In genomic region chr7:38932509-38933168, GRCh38 we compare ENCODE assay signal across 1 cellular context.
TF ChIP-seq lines count a peak whose summit lies in the region.

No MANE protein-coding gene starts in this region.

TF ChIP-seq in K562, 482 proteins besides CTCF, POLR2A, EP300 and RAD21 (continues in another document):
- no peak for TF ChIP-seq TFAP4 (CRISPR knock-in tag; IDR thresholded peaks at IDR 0.05; ENCODE audit: borderline replicate concordance)
- no peak for TF ChIP-seq BRF1 (IDR thresholded peaks at IDR 0.05; ENCODE audit: borderline replicate concordance, extremely low read depth, insufficient read length)
- TF ChIP-seq SMAD3 (CRISPR knock-in tag; conservative IDR thresholded peaks at IDR 0.05): no peak
- TF ChIP-seq FOXJ2 (tag; IDR thresholded peaks at IDR 0.05): no peak
- TF ChIP-seq EP400 (IDR thresholded peaks at IDR 0.05): no peak
- TF ChIP-seq ZNF551 (CRISPR knock-in tag; IDR thresholded peaks at IDR 0.05): no peak
- no peak for TF ChIP-seq ELK1 (CRISPR knock-in tag; IDR thresholded peaks at IDR 0.05)
- no peak for TF ChIP-seq MAX (CRISPR knock-in tag; IDR thresholded peaks at IDR 0.05)
- TF ChIP-seq CREB3 (tag; conservative IDR thresholded peaks at IDR 0.05; ENCODE audit: low read depth): no peak
- no peak for TF ChIP-seq GTF2A2 (tag; IDR thresholded peaks at IDR 0.05)
- no peak for TF ChIP-seq L3MBTL2 (IDR thresholded peaks at IDR 0.05)
- no peak for TF ChIP-seq POU5F1 (IDR thresholded peaks at IDR 0.05; ENCODE audit: borderline replicate concordance, low read depth, low read length, partially characterized antibody)
- no peak for TF ChIP-seq ZNF584 (CRISPR knock-in tag; IDR thresholded peaks at IDR 0.05; ENCODE audit: low read depth)
- TF ChIP-seq ARID2 (IDR thresholded peaks at IDR 0.05): no peak
- TF ChIP-seq CHCHD3 (CRISPR knock-in tag; IDR thresholded peaks at IDR 0.05): no peak
- no peak for TF ChIP-seq DDX20 (tag; IDR thresholded peaks at IDR 0.05; ENCODE audit: low read depth)
- TF ChIP-seq STAG1 (CRISPR knock-in tag; IDR thresholded peaks at IDR 0.05; ENCODE audit: borderline replicate concordance): no peak
- no peak for TF ChIP-seq RBM17 (IDR thresholded peaks at IDR 0.05; ENCODE audit: borderline replicate concordance, low read depth, low read length)
- TF ChIP-seq TRIM24 (IDR thresholded peaks at IDR 0.05): no peak
- TF ChIP-seq ZNF280A (IDR thresholded peaks at IDR 0.05; ENCODE audit: low read depth, partially characterized antibody): no peak
- no peak for TF ChIP-seq MCM7 (IDR thresholded peaks at IDR 0.05)
- TF ChIP-seq KAT2B (IDR thresholded peaks at IDR 0.05; ENCODE audit: low read depth, low read length): no peak
- TF ChIP-seq ZC3H8 (IDR thresholded peaks at IDR 0.05): no peak
- peak; percentile 96 for TF ChIP-seq FOXP1 (CRISPR knock-in tag; IDR thresholded peaks at IDR 0.05)
- no peak for TF ChIP-seq CREB3L1 (IDR thresholded peaks at IDR 0.05; ENCODE audit: borderline replicate concordance, low read depth)
- no peak for TF ChIP-seq MBD2 (IDR thresholded peaks at IDR 0.05; ENCODE audit: borderline replicate concordance, low read depth)
- no peak for TF ChIP-seq ZNF277 (CRISPR knock-in tag; IDR thresholded peaks at IDR 0.05; ENCODE audit: borderline replicate concordance)
- TF ChIP-seq ZKSCAN3 (CRISPR knock-in tag; IDR thresholded peaks at IDR 0.05): no peak
- TF ChIP-seq ZFP91 (CRISPR knock-in tag; IDR thresholded peaks at IDR 0.05): no peak
- no peak for TF ChIP-seq TEAD4 (IDR thresholded peaks at IDR 0.05; ENCODE audit: low read length)
- TF ChIP-seq TEAD4 (CRISPR knock-in tag; IDR thresholded peaks at IDR 0.05; ENCODE audit: borderline replicate concordance): no peak
- TF ChIP-seq ZNF668 (CRISPR knock-in tag; IDR thresholded peaks at IDR 0.05): no peak
- no peak for TF ChIP-seq ZNF717 (CRISPR knock-in tag; IDR thresholded peaks at IDR 0.05)
- no peak for TF ChIP-seq ATF1 (CRISPR knock-in tag; IDR thresholded peaks at IDR 0.05)
- 0 out of 2 replicates have a peak, but pooled peaks have one; percentile 17 for TF ChIP-seq ATF1 (tag; IDR thresholded peaks at IDR 0.05)
- no peak for TF ChIP-seq MNT (conservative IDR thresholded peaks at IDR 0.05)
- TF ChIP-seq ZNF695 (CRISPR knock-in tag; IDR thresholded peaks at IDR 0.05): no peak
- TF ChIP-seq JUNB (CRISPR knock-in tag; conservative IDR thresholded peaks at IDR 0.05): no peak
- no peak for TF ChIP-seq NFIC (IDR thresholded peaks at IDR 0.05)
- TF ChIP-seq FOXK2 (conservative IDR thresholded peaks at IDR 0.05 in 1 of 2, IDR thresholded peaks at IDR 0.05 in 1 of 2; ENCODE audit: low read depth in 2 of 2): peak in 1 of 2 experiments; percentile 20; a peak in 1 of 4 replicates
- no peak for TF ChIP-seq RAD51 (IDR thresholded peaks at IDR 0.05; ENCODE audit: borderline replicate concordance, low read depth)
- TF ChIP-seq SOX6 (IDR thresholded peaks at IDR 0.05): peak; percentile 48
- TF ChIP-seq SRSF9 (IDR thresholded peaks at IDR 0.05; ENCODE audit: borderline replicate concordance, low read depth, low read length): no peak
- 0 out of 4 replicates have a peak, but pooled peaks of 1 of the 2 experiments have one; percentile 18 for TF ChIP-seq FOXA3 (CRISPR knock-in tag; conservative IDR thresholded peaks at IDR 0.05 in 1 of 2, IDR thresholded peaks at IDR 0.05 in 1 of 2)
- no peak for TF ChIP-seq SRSF3 (IDR thresholded peaks at IDR 0.05; ENCODE audit: insufficient read depth, low read length)
- TF ChIP-seq TEAD2 (tag; IDR thresholded peaks at IDR 0.05): no peak
- no peak for TF ChIP-seq MITF (IDR thresholded peaks at IDR 0.05)
- TF ChIP-seq BMI1 (IDR thresholded peaks at IDR 0.05; ENCODE audit: low read length): 0 out of 2 replicates have a peak, but pooled peaks have one; percentile 29
- no peak for TF ChIP-seq POLR2AphosphoS5 (IDR thresholded peaks at IDR 0.05; ENCODE audit: control insufficient read depth, insufficient read depth, low read depth, low read length)
- TF ChIP-seq MAFF (IDR thresholded peaks at IDR 0.05; ENCODE audit: low read length): no peak
